Comparison of ENCODE assay signal across 1 cellular context in genomic region chr7:1159933-1160664, GRCh38.
A peak's percentile ranks its signal among the peaks of the same experiment; 100 is the strongest.
TF ChIP-seq lines count a peak whose summit lies in the region.

Gene ZFAND2A (minus strand): TSS chr7:1160196. CDS start chr7:1158212, 1,984 bp downstream.

TF ChIP-seq in SK-N-SH, 30 proteins besides CTCF, POLR2A, EP300 and RAD21 (continued from another document):
- no peak for TF ChIP-seq PBX3 (IDR thresholded peaks at IDR 0.05)
- TF ChIP-seq POLR2AphosphoS5 (IDR thresholded peaks at IDR 0.05; ENCODE audit: low read depth, low read length): peak; percentile 87
- TF ChIP-seq IRF3 (IDR thresholded peaks at IDR 0.05; ENCODE audit: low read depth, low read length): peak; percentile 61
